Comparison of ENCODE assay signal across 11 cellular contexts in genomic region chr20:2986466-2986865, GRCh38. TPM values are rescaled to one million over a fixed set of nuclear protein-coding genes. Genes with fewer than 3 reads are reported as not detected.
DNase-seq lines count a peak whose midpoint lies in the region; ATAC-seq, FAIRE-seq and TF ChIP-seq lines count a peak whose summit lies in the region.
"Had no signal": no experiment of that assay in that cellular context is flagged by ENCODE, and none has a peak within 500 bp of the region (broad histone marks: within the 10 kb centered on the region; RNA-seq: fewer than 3 reads in every experiment).

No MANE protein-coding gene starts in this region.

- peaks cover 36% of the 10 kb centered on the region for H3K36me3 Mint-ChIP-seq in CD4-positive, CD25-positive, alpha-beta regulatory T cell

- no peaks in the 10 kb centered on the region for H3K9me3 Mint-ChIP-seq in CD4-positive, CD25-positive, alpha-beta regulatory T cell
- H3K9me3 Mint-ChIP-seq: activated B cell treated with CpG ODN at 0.5 μM for 24 hours had no signal

- peak overlapping the region in 1 of 4 donors; percentile 10 for H3K4me3 Mint-ChIP-seq in CD4-positive, CD25-positive, alpha-beta regulatory T cell
- H3K4me3 Mint-ChIP-seq: activated B cell treated with CpG ODN at 0.5 μM for 24 hours had no signal

- H3K4me1 ChIP-seq in CD4-positive, CD25-positive, alpha-beta regulatory T cell (ENCODE audit: control insufficient read depth, insufficient read depth, low read length, poor library complexity, severe bottlenecking) = peaks cover 17% of the 10 kb centered on the region

- no peak for FAIRE-seq in D721Med (lab: Jason Lieb, UNC)
- FAIRE-seq: G401.6 had no signal

- ATAC-seq in CD4-positive, CD25-positive, alpha-beta regulatory T cell (ENCODE audit: low read depth in 2 of 2) = no peak
- no peak for ATAC-seq in GM19463 (IDR thresholded peaks at IDR 0.05; ENCODE audit: unreplicated experiment)

- TF ChIP-seq CTCF in D721Med (IDR thresholded peaks at IDR 0.05; ENCODE audit: insufficient read depth, missing control alignments) = no peak

- peaks cover 10 to 14% (median 11%) of the 10 kb centered on the region in 4 donors for H3K4me1 Mint-ChIP-seq in CD4-positive, CD25-positive, alpha-beta regulatory T cell

- H3K27me3 ChIP-seq in CD4-positive, CD25-positive, alpha-beta regulatory T cell (ENCODE audit: control insufficient read depth, insufficient read depth, low read length) = no peaks in the 10 kb centered on the region

- no peak overlapping the region for H3K27ac ChIP-seq in CD4-positive, CD25-positive, alpha-beta regulatory T cell (ENCODE audit: insufficient read depth, low read length, poor library complexity, severe bottlenecking)

- peaks cover 54% of the 10 kb centered on the region for H3K36me3 ChIP-seq in CD4-positive, CD25-positive, alpha-beta regulatory T cell (ENCODE audit: control insufficient read depth, insufficient read depth, low read length)

- H3K4me3 ChIP-seq in CD4-positive, CD25-positive, alpha-beta regulatory T cell (ENCODE audit: low read depth, low read length) = no peak overlapping the region

- H3K27ac Mint-ChIP-seq in CD4-positive, CD25-positive, alpha-beta regulatory T cell = peak overlapping the region; percentile 38 to 86 (median 41)
- H3K27ac Mint-ChIP-seq: activated B cell treated with CpG ODN at 0.5 μM for 24 hours had no signal

- no peaks in the 10 kb centered on the region for H3K9me3 ChIP-seq in CD4-positive, CD25-positive, alpha-beta regulatory T cell (ENCODE audit: control insufficient read depth in 2 of 2, low read length in 2 of 2)

- H3K27me3 Mint-ChIP-seq in CD4-positive, CD25-positive, alpha-beta regulatory T cell = no peaks in the 10 kb centered on the region
- H3K27me3 Mint-ChIP-seq: activated B cell treated with CpG ODN at 0.5 μM for 24 hours had no signal

- DNase-seq in CD4-positive, CD25-positive, alpha-beta regulatory T cell = peak in 1 of 3 donors; percentile 69
- peak; percentile 80 to 89 for DNase-seq in NOMO-1 (lab: John Stamatoyannopoulos, UW; ENCODE audit: unreplicated experiment in 2 of 2)
- peak; percentile 14 for DNase-seq in activated naive CD8-positive, alpha-beta T cell treated with anti-CD3 and anti-CD28 coated beads, Interleukin-2, amount 50 U/mL, for 16 hours (ENCODE audit: low read depth, low spot score)
- DNase-seq in renal cortical epithelial cell (ENCODE audit: low read depth) = peak; percentile 61
- no peak for DNase-seq in OCI-M1 (lab: John Stamatoyannopoulos, UW)
- no peak for DNase-seq in D721Med (ENCODE audit: insufficient read length, low spot score)
- no peak for DNase-seq in islet precursor cell
- DNase-seq: activated B cell treated with CpG ODN at 0.5 μM for 24 hours, NCI-H446 had no signal

RNA-seq across cellular contexts. Expression of gene GNRH2, which starts 57.0 kb away (rescaled TPM):
- 1.9 TPM for total RNA-seq in CD4-positive, CD25-positive, alpha-beta regulatory T cell
- not detected for polyA plus RNA-seq in CD4-positive, CD25-positive, alpha-beta regulatory T cell
- not detected in 2 replicates for total RNA-seq in renal cortical epithelial cell

RNA-seq across cellular contexts. Expression of gene MRPS26, which starts 59.4 kb away (rescaled TPM):
- total RNA-seq in CD4-positive, CD25-positive, alpha-beta regulatory T cell = 17.6 TPM
- polyA plus RNA-seq in CD4-positive, CD25-positive, alpha-beta regulatory T cell = 10 to 100 TPM; 69.6 to 78.8 (median 72.7) TPM
- 31.2 and 36.6 TPM in 2 replicates for total RNA-seq in renal cortical epithelial cell

Comparison
In these comparisons a context has a peak if more than half of its experiments do, and no peak if none do; other contexts are left out.
1. DNase-seq: peak in NOMO-1 (2 of 2), activated naive CD8-positive, alpha-beta T cell treated with anti-CD3 and anti-CD28 coated beads, Interleukin-2, amount 50 U/mL, for 16 hours (single experiment) and renal cortical epithelial cell (single experiment); none in OCI-M1 (single experiment), D721Med (single experiment) and islet precursor cell (single experiment).